In the genomic region with DNA sequence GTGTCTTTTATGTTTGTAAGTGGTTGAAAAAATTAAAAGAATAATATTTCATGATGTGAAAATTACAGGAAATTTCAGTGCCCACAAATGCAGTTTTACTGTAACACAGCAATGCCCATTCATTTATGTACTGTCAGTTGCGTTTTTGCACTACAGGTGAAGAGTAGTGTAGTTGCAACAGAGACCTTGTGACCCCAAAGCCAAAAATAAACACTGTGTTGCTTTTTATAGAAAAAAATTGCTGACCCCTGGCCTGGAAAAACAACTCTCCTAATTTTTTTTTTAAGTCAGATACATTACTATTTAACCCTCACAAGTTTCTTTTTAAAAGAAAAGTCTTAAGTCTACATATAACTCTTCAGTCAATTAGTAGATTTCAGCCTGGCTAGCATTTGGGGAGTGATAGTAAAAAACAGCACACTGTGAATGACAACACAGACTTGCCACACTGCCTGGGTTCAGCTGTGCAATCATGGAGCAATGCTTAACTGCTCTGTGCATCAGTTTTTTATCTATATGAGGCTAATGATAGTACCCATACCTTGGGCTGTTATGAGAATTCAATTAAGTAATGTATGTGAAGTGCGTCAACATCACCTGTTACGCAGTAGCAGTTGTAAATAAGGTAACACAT, we compare ENCODE assay signal across 1 cellular context.
TF ChIP-seq lines count a peak whose summit lies in the region.

No MANE protein-coding gene starts in this region.

TF ChIP-seq in HepG2, 621 proteins besides CTCF, POLR2A, EP300 and RAD21 (continued from another document and continues in another):
- TF ChIP-seq, protein P1, sequence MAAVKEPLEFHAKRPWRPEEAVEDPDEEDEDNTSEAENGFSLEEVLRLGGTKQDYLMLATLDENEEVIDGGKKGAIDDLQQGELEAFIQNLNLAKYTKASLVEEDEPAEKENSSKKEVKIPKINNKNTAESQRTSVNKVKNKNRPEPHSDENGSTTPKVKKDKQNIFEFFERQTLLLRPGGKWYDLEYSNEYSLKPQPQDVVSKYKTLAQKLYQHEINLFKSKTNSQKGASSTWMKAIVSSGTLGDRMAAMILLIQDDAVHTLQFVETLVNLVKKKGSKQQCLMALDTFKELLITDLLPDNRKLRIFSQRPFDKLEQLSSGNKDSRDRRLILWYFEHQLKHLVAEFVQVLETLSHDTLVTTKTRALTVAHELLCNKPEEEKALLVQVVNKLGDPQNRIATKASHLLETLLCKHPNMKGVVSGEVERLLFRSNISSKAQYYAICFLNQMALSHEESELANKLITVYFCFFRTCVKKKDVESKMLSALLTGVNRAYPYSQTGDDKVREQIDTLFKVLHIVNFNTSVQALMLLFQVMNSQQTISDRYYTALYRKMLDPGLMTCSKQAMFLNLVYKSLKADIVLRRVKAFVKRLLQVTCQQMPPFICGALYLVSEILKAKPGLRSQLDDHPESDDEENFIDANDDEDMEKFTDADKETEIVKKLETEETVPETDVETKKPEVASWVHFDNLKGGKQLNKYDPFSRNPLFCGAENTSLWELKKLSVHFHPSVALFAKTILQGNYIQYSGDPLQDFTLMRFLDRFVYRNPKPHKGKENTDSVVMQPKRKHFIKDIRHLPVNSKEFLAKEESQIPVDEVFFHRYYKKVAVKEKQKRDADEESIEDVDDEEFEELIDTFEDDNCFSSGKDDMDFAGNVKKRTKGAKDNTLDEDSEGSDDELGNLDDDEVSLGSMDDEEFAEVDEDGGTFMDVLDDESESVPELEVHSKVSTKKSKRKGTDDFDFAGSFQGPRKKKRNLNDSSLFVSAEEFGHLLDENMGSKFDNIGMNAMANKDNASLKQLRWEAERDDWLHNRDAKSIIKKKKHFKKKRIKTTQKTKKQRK (IDR thresholded peaks at IDR 0.05; ENCODE audit: low read length), result no peak
- TF ChIP-seq ARID5B (CRISPR knock-in tag; IDR thresholded peaks at IDR 0.05), result peak; percentile 61
- no peak for TF ChIP-seq ZBTB14 (CRISPR knock-in tag; IDR thresholded peaks at IDR 0.05)
- no peak for TF ChIP-seq TFAP4 (IDR thresholded peaks at IDR 0.05; ENCODE audit: borderline replicate concordance, low read depth)
- no peak for TF ChIP-seq MTF2 (CRISPR knock-in tag; IDR thresholded peaks at IDR 0.05; ENCODE audit: borderline replicate concordance)
- no peak for TF ChIP-seq KDM6A (CRISPR knock-in tag; IDR thresholded peaks at IDR 0.05; ENCODE audit: low read depth)
- TF ChIP-seq RCOR2 (CRISPR knock-in tag; IDR thresholded peaks at IDR 0.05), result peak; percentile 47; the same call in 1 of the 2 replicates
- TF ChIP-seq, protein P2, sequence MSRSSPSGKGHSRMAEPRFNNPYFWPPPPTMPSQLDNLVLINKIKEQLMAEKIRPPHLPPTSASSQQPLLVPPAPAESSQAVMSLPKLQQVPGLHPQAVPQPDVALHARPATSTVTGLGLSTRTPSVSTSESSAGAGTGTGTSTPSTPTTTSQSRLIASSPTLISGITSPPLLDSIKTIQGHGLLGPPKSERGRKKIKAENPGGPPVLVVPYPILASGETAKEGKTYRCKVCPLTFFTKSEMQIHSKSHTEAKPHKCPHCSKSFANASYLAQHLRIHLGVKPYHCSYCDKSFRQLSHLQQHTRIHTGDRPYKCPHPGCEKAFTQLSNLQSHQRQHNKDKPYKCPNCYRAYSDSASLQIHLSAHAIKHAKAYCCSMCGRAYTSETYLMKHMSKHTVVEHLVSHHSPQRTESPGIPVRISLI (CRISPR knock-in tag; IDR thresholded peaks at IDR 0.05; ENCODE audit: borderline replicate concordance), result peak; percentile 58; the same call in 1 of the 2 replicates
- no peak for TF ChIP-seq ZSCAN25 (CRISPR knock-in tag; IDR thresholded peaks at IDR 0.05)
- TF ChIP-seq ZNF24 (IDR thresholded peaks at IDR 0.05), result no peak
- peak; percentile 86 for TF ChIP-seq ZMYM3 (CRISPR knock-in tag; IDR thresholded peaks at IDR 0.05)
- TF ChIP-seq, protein P3, sequence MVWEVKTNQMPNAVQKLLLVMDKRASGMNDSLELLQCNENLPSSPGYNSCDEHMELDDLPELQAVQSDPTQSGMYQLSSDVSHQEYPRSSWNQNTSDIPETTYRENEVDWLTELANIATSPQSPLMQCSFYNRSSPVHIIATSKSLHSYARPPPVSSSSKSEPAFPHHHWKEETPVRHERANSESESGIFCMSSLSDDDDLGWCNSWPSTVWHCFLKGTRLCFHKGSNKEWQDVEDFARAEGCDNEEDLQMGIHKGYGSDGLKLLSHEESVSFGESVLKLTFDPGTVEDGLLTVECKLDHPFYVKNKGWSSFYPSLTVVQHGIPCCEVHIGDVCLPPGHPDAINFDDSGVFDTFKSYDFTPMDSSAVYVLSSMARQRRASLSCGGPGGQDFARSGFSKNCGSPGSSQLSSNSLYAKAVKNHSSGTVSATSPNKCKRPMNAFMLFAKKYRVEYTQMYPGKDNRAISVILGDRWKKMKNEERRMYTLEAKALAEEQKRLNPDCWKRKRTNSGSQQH (CRISPR knock-in tag; IDR thresholded peaks at IDR 0.05; ENCODE audit: low read depth), result 0 out of 2 replicates have a peak, but pooled peaks have one; percentile 37
- TF ChIP-seq, protein P4, sequence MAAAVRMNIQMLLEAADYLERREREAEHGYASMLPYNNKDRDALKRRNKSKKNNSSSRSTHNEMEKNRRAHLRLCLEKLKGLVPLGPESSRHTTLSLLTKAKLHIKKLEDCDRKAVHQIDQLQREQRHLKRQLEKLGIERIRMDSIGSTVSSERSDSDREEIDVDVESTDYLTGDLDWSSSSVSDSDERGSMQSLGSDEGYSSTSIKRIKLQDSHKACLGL (CRISPR knock-in tag; IDR thresholded peaks at IDR 0.05), result no peak
- no peak for TF ChIP-seq ZNF670 (CRISPR knock-in tag; IDR thresholded peaks at IDR 0.05; ENCODE audit: borderline replicate concordance)
- no peak for TF ChIP-seq ZMYM4 (CRISPR knock-in tag; IDR thresholded peaks at IDR 0.05)
- TF ChIP-seq ZNF142 (CRISPR knock-in tag; IDR thresholded peaks at IDR 0.05), result no peak
- no peak for TF ChIP-seq TP53 (CRISPR knock-in tag; conservative IDR thresholded peaks at IDR 0.05)
- TF ChIP-seq, protein P5, sequence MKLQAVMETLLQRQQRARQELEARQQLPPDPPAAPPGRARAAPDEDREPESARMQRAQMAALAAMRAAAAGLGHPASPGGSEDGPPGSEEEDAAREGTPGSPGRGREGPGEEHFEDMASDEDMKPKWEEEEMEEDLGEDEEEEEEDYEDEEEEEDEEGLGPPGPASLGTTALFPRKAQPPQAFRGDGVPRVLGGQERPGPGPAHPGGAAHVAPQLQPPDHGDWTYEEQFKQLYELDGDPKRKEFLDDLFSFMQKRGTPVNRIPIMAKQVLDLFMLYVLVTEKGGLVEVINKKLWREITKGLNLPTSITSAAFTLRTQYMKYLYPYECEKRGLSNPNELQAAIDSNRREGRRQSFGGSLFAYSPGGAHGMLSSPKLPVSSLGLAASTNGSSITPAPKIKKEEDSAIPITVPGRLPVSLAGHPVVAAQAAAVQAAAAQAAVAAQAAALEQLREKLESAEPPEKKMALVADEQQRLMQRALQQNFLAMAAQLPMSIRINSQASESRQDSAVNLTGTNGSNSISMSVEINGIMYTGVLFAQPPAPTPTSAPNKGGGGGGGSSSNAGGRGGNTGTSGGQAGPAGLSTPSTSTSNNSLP (IDR thresholded peaks at IDR 0.05; ENCODE audit: low read depth, low read length), result peak; percentile 22; the same call in 1 of the 2 replicates
- no peak for TF ChIP-seq ZKSCAN1 (IDR thresholded peaks at IDR 0.05; ENCODE audit: low read length)
- no peak for TF ChIP-seq NFRKB (IDR thresholded peaks at IDR 0.05)
- no peak for TF ChIP-seq ELF4 (CRISPR knock-in tag; IDR thresholded peaks at IDR 0.05; ENCODE audit: borderline replicate concordance)
- TF ChIP-seq NFIB (CRISPR knock-in tag; IDR thresholded peaks at IDR 0.05; ENCODE audit: borderline replicate concordance), result no peak
- TF ChIP-seq ZNF543 (CRISPR knock-in tag; IDR thresholded peaks at IDR 0.05), result no peak
